Comparison of ENCODE assay signal across 8 cellular contexts in genomic region chr13:60267498-60268202, GRCh38.
DNase-seq lines count a peak whose midpoint lies in the region; ATAC-seq lines count a peak whose summit lies in the region.

No MANE protein-coding gene starts in this region.

- H3K36me3 ChIP-seq in iPS-20b (ENCODE audit: insufficient read depth, low read depth, low read length): no peaks in the 10 kb centered on the region

- peaks cover 4% of the 10 kb centered on the region for H3K27me3 Mint-ChIP-seq in activated CD4-positive, alpha-beta T cell treated with anti-CD3 and anti-CD28 coated beads, Interleukin-2, amount 10 ng/mL, durations not matched to agents 7 days and 5 days
- no peaks in the 10 kb centered on the region for H3K27me3 Mint-ChIP-seq in activated CD8-positive, alpha-beta T cell treated with anti-CD3 and anti-CD28 coated beads, Interleukin-2, amount 10 ng/mL, durations not matched to agents 7 days and 5 days (ENCODE audit: low read depth)
- peaks cover 0 to 6% of the 10 kb centered on the region in 2 donors for H3K27me3 Mint-ChIP-seq in stimulated activated naive B cell treated with anti-CD40 and anti-IgM and Interleukin-4, amounts not matched to agents 10 μg/mL and 1 μg/mL and 100 μg/mL, for 72 hours

- no peak overlapping the region for H3K27ac Mint-ChIP-seq in activated CD4-positive, alpha-beta T cell treated with anti-CD3 and anti-CD28 coated beads, Interleukin-2, amount 10 ng/mL, durations not matched to agents 7 days and 5 days
- no peak overlapping the region for H3K27ac Mint-ChIP-seq in activated CD8-positive, alpha-beta T cell treated with anti-CD3 and anti-CD28 coated beads, Interleukin-2, amount 10 ng/mL, durations not matched to agents 7 days and 5 days
- no peak overlapping the region for H3K27ac Mint-ChIP-seq in stimulated activated naive B cell treated with anti-CD40 and anti-IgM and Interleukin-4, amounts not matched to agents 10 μg/mL and 1 μg/mL and 100 μg/mL, for 72 hours

- H3K9me3 Mint-ChIP-seq in activated CD4-positive, alpha-beta T cell treated with anti-CD3 and anti-CD28 coated beads, Interleukin-2, amount 10 ng/mL, durations not matched to agents 7 days and 5 days: no peaks in the 10 kb centered on the region
- H3K9me3 Mint-ChIP-seq in activated CD8-positive, alpha-beta T cell treated with anti-CD3 and anti-CD28 coated beads, Interleukin-2, amount 10 ng/mL, durations not matched to agents 7 days and 5 days (ENCODE audit: insufficient read depth): no peaks in the 10 kb centered on the region
- H3K9me3 Mint-ChIP-seq in stimulated activated naive B cell treated with anti-CD40 and anti-IgM and Interleukin-4, amounts not matched to agents 10 μg/mL and 1 μg/mL and 100 μg/mL, for 72 hours: peaks cover 4 to 5% of the 10 kb centered on the region in 2 donors

- POLR2A ChIA-PET in activated CD4-positive, alpha-beta T cell treated with anti-CD3 and anti-CD28 coated beads, Interleukin-2, amount 10 ng/mL, durations not matched to agents 7 days and 5 days (lab: Charles Lee): no interaction called here
- POLR2A ChIA-PET in activated CD8-positive, alpha-beta T cell treated with anti-CD3 and anti-CD28 coated beads, Interleukin-2, amount 10 ng/mL, durations not matched to agents 7 days and 5 days (lab: Charles Lee): no interaction called here

- H3K4me3 Mint-ChIP-seq in activated CD4-positive, alpha-beta T cell treated with anti-CD3 and anti-CD28 coated beads, Interleukin-2, amount 10 ng/mL, durations not matched to agents 7 days and 5 days: no peak overlapping the region
- no peak overlapping the region for H3K4me3 Mint-ChIP-seq in activated CD8-positive, alpha-beta T cell treated with anti-CD3 and anti-CD28 coated beads, Interleukin-2, amount 10 ng/mL, durations not matched to agents 7 days and 5 days
- H3K4me3 Mint-ChIP-seq in stimulated activated naive B cell treated with anti-CD40 and anti-IgM and Interleukin-4, amounts not matched to agents 10 μg/mL and 1 μg/mL and 100 μg/mL, for 72 hours: no peak overlapping the region

- H3K27ac ChIP-seq in iPS-20b (ENCODE audit: low read length) (no peak overlapping the region), substantia nigra (ENCODE audit: low read depth, low read length, poor library complexity, severe bottlenecking) (no peak overlapping the region)

- CTCF ChIA-PET in activated CD4-positive, alpha-beta T cell treated with anti-CD3 and anti-CD28 coated beads, Interleukin-2, amount 10 ng/mL, durations not matched to agents 7 days and 5 days (lab: Charles Lee): no interaction called here
- CTCF ChIA-PET in activated CD8-positive, alpha-beta T cell treated with anti-CD3 and anti-CD28 coated beads, Interleukin-2, amount 10 ng/mL, durations not matched to agents 7 days and 5 days (lab: Charles Lee): interaction anchor here (0.6 kb wide), 1 partner anchor 1242 kb away, joined by 3 read pairs; no protein-coding TSS in a partner anchor

- H3K4me1 ChIP-seq in iPS-20b (ENCODE audit: insufficient read depth, low read length): peaks cover 21% of the 10 kb centered on the region; the same call in 1 of the 2 replicates

- H3K36me3 Mint-ChIP-seq in activated CD4-positive, alpha-beta T cell treated with anti-CD3 and anti-CD28 coated beads, Interleukin-2, amount 10 ng/mL, durations not matched to agents 7 days and 5 days (ENCODE audit: low read depth): no peaks in the 10 kb centered on the region
- no peaks in the 10 kb centered on the region for H3K36me3 Mint-ChIP-seq in activated CD8-positive, alpha-beta T cell treated with anti-CD3 and anti-CD28 coated beads, Interleukin-2, amount 10 ng/mL, durations not matched to agents 7 days and 5 days (ENCODE audit: low read depth)
- no peaks in the 10 kb centered on the region for H3K36me3 Mint-ChIP-seq in stimulated activated naive B cell treated with anti-CD40 and anti-IgM and Interleukin-4, amounts not matched to agents 10 μg/mL and 1 μg/mL and 100 μg/mL, for 72 hours

- no peaks in the 10 kb centered on the region; the same call in 1 of the 2 replicates for H3K9me3 ChIP-seq in iPS-20b (ENCODE audit: insufficient read depth, low read depth, low read length)

- H3K4me1 Mint-ChIP-seq in activated CD4-positive, alpha-beta T cell treated with anti-CD3 and anti-CD28 coated beads, Interleukin-2, amount 10 ng/mL, durations not matched to agents 7 days and 5 days: no peaks in the 10 kb centered on the region
- H3K4me1 Mint-ChIP-seq in activated CD8-positive, alpha-beta T cell treated with anti-CD3 and anti-CD28 coated beads, Interleukin-2, amount 10 ng/mL, durations not matched to agents 7 days and 5 days (ENCODE audit: low read depth): no peaks in the 10 kb centered on the region
- H3K4me1 Mint-ChIP-seq in stimulated activated naive B cell treated with anti-CD40 and anti-IgM and Interleukin-4, amounts not matched to agents 10 μg/mL and 1 μg/mL and 100 μg/mL, for 72 hours: no peaks in the 10 kb centered on the region

- H3K4me3 ChIP-seq in iPS-20b (ENCODE audit: low read length): peak overlapping the region; percentile 77

- H3K27me3 ChIP-seq in iPS-20b (ENCODE audit: insufficient read depth, low read length): peaks cover 5% of the 10 kb centered on the region; the same call in 1 of the 2 replicates

- DNase-seq in activated CD4-positive, alpha-beta T cell treated with anti-CD3 and anti-CD28 coated beads, Interleukin-2, amount 10 ng/mL, durations not matched to agents 7 days and 5 days: peak; percentile 19
- DNase-seq in activated CD4-positive, alpha-beta T cell treated with anti-CD3 and anti-CD28 coated beads, Interleukin-2, amount 50 U/mL, for 1 hour: no peak
- peak; percentile 60 for DNase-seq in activated CD8-positive, alpha-beta T cell treated with anti-CD3 and anti-CD28 coated beads, Interleukin-2, amount 10 ng/mL, durations not matched to agents 7 days and 5 days
- no peak for DNase-seq in stimulated activated naive B cell treated with anti-CD40 and anti-IgM and Interleukin-4, amounts not matched to agents 10 μg/mL and 1 μg/mL and 100 μg/mL, for 72 hours
- no peak for DNase-seq in substantia nigra (lab: John Stamatoyannopoulos, UW)
- no peak for DNase-seq in T-helper 1 cell

- peak overlapping the region; percentile 53 for H3K9ac ChIP-seq in iPS-20b (ENCODE audit: low read depth, low read length)

- ATAC-seq in HG03095 (IDR thresholded peaks at IDR 0.05; ENCODE audit: unreplicated experiment): peak; percentile 79
- ATAC-seq in activated CD8-positive, alpha-beta T cell treated with anti-CD3 and anti-CD28 coated beads, Interleukin-2, amount 10 ng/mL, durations not matched to agents 7 days and 5 days: peak; percentile 84
- peak; percentile 80 to 84 for ATAC-seq in stimulated activated naive B cell treated with anti-CD40 and anti-IgM and Interleukin-4, amounts not matched to agents 10 μg/mL and 1 μg/mL and 100 μg/mL, for 72 hours (replicated peaks)

Comparison
In these comparisons a context has a peak if more than half of its experiments do, and no peak if none do; other contexts are left out.
1. DNase-seq: peak in activated CD4-positive, alpha-beta T cell treated with anti-CD3 and anti-CD28 coated beads, Interleukin-2, amount 10 ng/mL, durations not matched to agents 7 days and 5 days (single experiment) and activated CD8-positive, alpha-beta T cell treated with anti-CD3 and anti-CD28 coated beads, Interleukin-2, amount 10 ng/mL, durations not matched to agents 7 days and 5 days (single experiment); none in activated CD4-positive, alpha-beta T cell treated with anti-CD3 and anti-CD28 coated beads, Interleukin-2, amount 50 U/mL, for 1 hour (single experiment), stimulated activated naive B cell treated with anti-CD40 and anti-IgM and Interleukin-4, amounts not matched to agents 10 μg/mL and 1 μg/mL and 100 μg/mL, for 72 hours (single experiment), substantia nigra (0 of 49) and T-helper 1 cell (0 of 5).
2. Peak in every context shown above with its lines, with median percentiles within 50 percentile points of each other: ATAC-seq.